16 cellular contexts compared by ENCODE assay signal in the genomic region with DNA sequence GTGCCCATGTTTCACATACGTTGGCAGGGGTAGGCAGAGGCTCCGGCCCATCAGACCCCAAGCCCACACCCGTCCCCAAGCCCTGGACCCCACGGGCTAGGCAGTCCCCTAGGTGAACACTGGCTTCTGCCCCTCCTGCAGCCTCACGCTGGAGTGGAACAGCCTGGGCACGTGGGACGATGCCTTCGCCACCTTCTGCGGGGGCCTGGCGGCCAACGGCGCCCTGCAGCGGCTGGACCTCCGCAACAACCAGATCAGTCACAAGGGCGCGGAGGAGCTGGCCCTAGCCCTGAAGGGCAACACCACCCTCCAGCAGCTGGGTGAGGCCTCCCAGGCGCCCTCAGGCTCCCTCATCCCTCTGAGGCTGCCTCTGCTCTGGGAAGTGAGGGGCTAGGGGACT. TPM values are rescaled to one million over a fixed set of nuclear protein-coding genes. Genes with fewer than 3 reads are reported as not detected.
DNase-seq lines count a peak whose midpoint lies in the region; ATAC-seq and TF ChIP-seq lines count a peak whose summit lies in the region.
"Had no signal": no experiment of that assay in that cellular context is flagged by ENCODE, and none has a peak within 500 bp of the region (broad histone marks: within the 10 kb centered on the region; RNA-seq: fewer than 3 reads in every experiment).

No MANE protein-coding gene starts in this region.

- DNase-seq in DND-41: no peak
- DNase-seq in neural crest cell (ENCODE audit: low read depth, low spot score): no peak
- no peak for DNase-seq in activated CD4-positive, alpha-beta T cell treated with anti-CD3 and anti-CD28 coated beads for 1 hour
- no peak for DNase-seq in NCI-H146 (lab: John Stamatoyannopoulos, UW)
- DNase-seq: CD8-positive, alpha-beta memory T cell; DMS79 treated with DMSO at 0.1 percent for 48 hours; GDM1; Karpas-422; NCI-H1105; NCI-H1694 treated with DMSO at 0.1 percent for 48 hours; NCI-H2107; NCI-H2227 treated with DMSO at 0.1 percent for 48 hours; NCI-H524 treated with DMSO at 0.1 percent for 48 hours; T-helper 17 cell had no signal

- H2AFZ ChIP-seq in DND-41 (ENCODE audit: low read depth, low read length) (no peak overlapping the region), KMS-11 (ENCODE audit: low read depth) (no peak overlapping the region)

- H3K27me3 Mint-ChIP-seq in neural crest cell (ENCODE audit: low read depth): peaks cover 4% of the 10 kb centered on the region
- H3K27me3 Mint-ChIP-seq: B cell, T-helper 17 cell had no signal

- H3K9me3 Mint-ChIP-seq in neural crest cell: no peaks in the 10 kb centered on the region
- H3K9me3 Mint-ChIP-seq: CD8-positive, alpha-beta memory T cell had no signal

- H3K79me2 ChIP-seq in DND-41 (ENCODE audit: insufficient read depth, low read length) (peaks cover 43% of the 10 kb centered on the region), KMS-11 (ENCODE audit: insufficient read depth, low read depth) (peaks cover 6% of the 10 kb centered on the region; the same call in 1 of the 2 replicates)

- ATAC-seq in DND-41 (ENCODE audit: insufficient read depth, low read depth): no peak
- ATAC-seq: T-helper 17 cell had no signal

- peaks cover 18% of the 10 kb centered on the region for H3K4me1 Mint-ChIP-seq in neural crest cell

- H3K36me3 ChIP-seq in DND-41 (ENCODE audit: insufficient read depth, low read length): peaks cover 37% of the 10 kb centered on the region
- H3K36me3 ChIP-seq in KMS-11 (ENCODE audit: insufficient read depth): no peaks in the 10 kb centered on the region

- H3K4me1 ChIP-seq in DND-41 (ENCODE audit: insufficient read depth, low read length): peaks cover 46% of the 10 kb centered on the region
- peaks cover 8% of the 10 kb centered on the region for H3K4me1 ChIP-seq in KMS-11 (ENCODE audit: low read depth, poor library complexity, severe bottlenecking)

- H3K9ac ChIP-seq in DND-41 (ENCODE audit: low read depth, low read length) (peak overlapping the region; percentile 85; the same call in 1 of the 2 replicates), KMS-11 (no peak overlapping the region)

- peak overlapping the region; percentile 85 for H3K4me3 Mint-ChIP-seq in neural crest cell

- H3K27ac ChIP-seq in DND-41 (ENCODE audit: low read length): no peak overlapping the region
- H3K27ac ChIP-seq in KMS-11: no peak overlapping the region

- TF ChIP-seq CTCF in DND-41 (IDR thresholded peaks at IDR 0.05; ENCODE audit: borderline replicate concordance, extremely low read depth, low read length, poor library complexity, severe bottlenecking): no peak
- no peak for TF ChIP-seq CTCF in KMS-11 (conservative IDR thresholded peaks at IDR 0.05; ENCODE audit: low read depth, low read length)
- no peak for TF ChIP-seq CTCF in neural crest cell (conservative IDR thresholded peaks at IDR 0.05)

- H4K20me1 ChIP-seq in DND-41 (ENCODE audit: insufficient read depth, low read length): peaks cover 39% of the 10 kb centered on the region
- H4K20me1 ChIP-seq in KMS-11 (ENCODE audit: insufficient read depth): no peaks in the 10 kb centered on the region

- H3K4me3 ChIP-seq in DND-41 (ENCODE audit: low read depth in 1 of 2, low read length in 2 of 2) (peak overlapping the region in 1 of 2 experiments; percentile 23; a peak in 1 of 4 replicates), KMS-11 (IDR thresholded peaks at IDR 0.05; ENCODE audit: insufficient read depth, low read depth, low read length) (no peak overlapping the region)

- H3K27ac Mint-ChIP-seq in neural crest cell (ENCODE audit: unreplicated experiment): no peak overlapping the region
- H3K27ac Mint-ChIP-seq: B cell, T-helper 17 cell had no signal

- H3K36me3 Mint-ChIP-seq in neural crest cell (ENCODE audit: low read depth): no peaks in the 10 kb centered on the region
- H3K36me3 Mint-ChIP-seq: CD8-positive, alpha-beta memory T cell had no signal

- H3K4me2 ChIP-seq in DND-41 (ENCODE audit: insufficient read depth, low read length) (peak overlapping the region; percentile 95), KMS-11 (peak overlapping the region; percentile 84; the same call in 1 of the 2 replicates)

- H3K27me3 ChIP-seq in DND-41 (ENCODE audit: insufficient read depth, low read length, poor library complexity) (no peaks in the 10 kb centered on the region), KMS-11 (ENCODE audit: insufficient read depth, low read depth) (no peaks in the 10 kb centered on the region)

- no peaks in the 10 kb centered on the region for H3K9me3 ChIP-seq in DND-41 (ENCODE audit: insufficient read depth, low read length, severe bottlenecking)

RNA-seq across cellular contexts. Expression of gene LRRC45, which starts 1.8 kb away (rescaled TPM):
- total RNA-seq in neural crest cell: 55.7 and 63.5 TPM in 2 replicates

RNA-seq across cellular contexts. Expression of gene CENPX, which starts 2.2 kb away (rescaled TPM):
- 129 and 135 TPM in 2 replicates for total RNA-seq in neural crest cell

RNA-seq across cellular contexts. Expression of gene RAC3, which starts 6.6 kb away (rescaled TPM):
- 73.6 and 75.0 TPM in 2 replicates for total RNA-seq in neural crest cell

RNA-seq across cellular contexts. Expression of gene DCXR, which starts 12.6 kb away (rescaled TPM):
- 198 and 199 TPM in 2 replicates for total RNA-seq in neural crest cell

RNA-seq across cellular contexts. Expression of gene RFNG, which starts 26.8 kb away (rescaled TPM):
- total RNA-seq in neural crest cell: 44.5 and 46.0 TPM in 2 replicates
